8 cellular contexts compared by ENCODE assay signal in the genomic region with DNA sequence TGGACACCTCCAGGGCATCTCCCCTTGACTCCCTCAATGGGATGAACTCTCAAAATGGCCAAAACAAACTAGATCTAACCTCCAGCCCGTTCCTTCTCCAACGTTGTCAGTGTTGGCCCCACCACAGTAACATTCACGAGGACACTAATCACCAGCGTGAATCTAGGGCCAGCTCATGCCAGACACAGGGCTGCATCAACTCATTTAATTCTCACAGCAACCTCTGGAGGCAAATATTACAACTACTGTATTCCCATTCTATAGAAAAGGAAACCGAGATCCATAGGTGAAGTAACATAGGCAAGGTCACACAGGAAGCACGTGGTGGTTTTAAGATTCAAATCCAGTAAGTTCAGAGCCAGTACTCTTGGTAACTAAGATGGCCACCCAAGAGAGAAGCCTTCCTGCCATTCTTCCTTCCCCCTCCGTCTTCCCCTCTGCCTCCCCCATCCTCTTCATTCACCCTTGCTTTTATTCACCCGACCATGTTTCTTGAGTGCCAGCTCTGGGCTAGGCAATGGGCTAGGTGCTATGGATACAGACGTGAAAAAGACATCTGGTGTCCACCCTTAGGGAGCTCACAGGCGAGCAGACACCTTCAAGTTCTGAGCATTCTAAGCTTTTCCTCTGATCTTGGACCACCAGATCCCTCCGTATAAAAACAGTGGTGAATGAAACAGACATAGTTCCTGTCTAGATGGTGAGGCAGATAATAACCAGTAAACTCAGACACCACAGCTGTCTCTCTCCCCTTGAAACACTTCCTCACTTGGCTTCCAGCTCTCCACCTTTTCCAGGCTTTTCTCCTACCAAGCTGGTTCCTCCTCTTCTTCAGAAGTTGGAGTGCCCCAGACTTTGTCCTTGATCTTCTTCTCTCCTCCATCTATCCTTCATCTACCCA. TPM values are rescaled to one million over a fixed set of nuclear protein-coding genes. Genes with fewer than 3 reads are reported as not detected.
DNase-seq lines count a peak whose midpoint lies in the region; ATAC-seq and TF ChIP-seq lines count a peak whose summit lies in the region.

No MANE protein-coding gene starts in this region.

- H3K4ac ChIP-seq in IMR-90 (ENCODE audit: low read depth, low read length): no peak overlapping the region

- H4K20me1 ChIP-seq in IMR-90 (ENCODE audit: insufficient read depth, low read length): no peaks in the 10 kb centered on the region

- intact Hi-C loops in IMR-90 (cut with micrococcal nuclease): no loop called here

- peaks cover 2% of the 10 kb centered on the region; the same call in 1 of the 2 replicates for H3K9me3 ChIP-seq in IMR-90 (ENCODE audit: control insufficient read depth, insufficient read depth, low read length)
- H3K9me3 ChIP-seq in neutrophil: no peaks in the 10 kb centered on the region

- H3K23ac ChIP-seq in IMR-90 (ENCODE audit: low read depth, low read length): 0 out of 2 replicates have a peak overlapping the region, but pooled peaks have one; percentile 27

- no peak overlapping the region for H2BK20ac ChIP-seq in IMR-90 (ENCODE audit: low read depth, low read length)

- H3K79me1 ChIP-seq in IMR-90 (ENCODE audit: low read depth in 1 of 2, low read length in 2 of 2): no peaks in the 10 kb centered on the region

- no peaks in the 10 kb centered on the region for H3K4me1 ChIP-seq in IMR-90 (ENCODE audit: control insufficient read depth, insufficient read depth, low read length)
- peaks cover 12 to 19% of the 10 kb centered on the region in 2 experiments for H3K4me1 ChIP-seq in neutrophil (ENCODE audit: control insufficient read depth in 1 of 2, insufficient read depth in 1 of 2, low read depth in 1 of 2, low read length in 1 of 2)

- DNase-seq in NCI-H2227 (lab: John Stamatoyannopoulos, UW; ENCODE audit: unreplicated experiment) (peak; percentile 30), NCI-H2227 treated with DMSO at 0.1 percent for 48 hours (lab: John Stamatoyannopoulos, UW) (no peak), IMR-90 (no peak), cerebellar cortex (ENCODE audit: low spot score) (peak; percentile 16), LoVo (ENCODE audit: low spot score) (no peak), glomerular visceral epithelial cell (ENCODE audit: extremely low spot score) (no peak)
- no peak for DNase-seq in stimulated activated CD8-positive, alpha-beta memory T cell treated with anti-CD3 and anti-CD28 coated beads, Interleukin-4, amount 100 ng/mL, for 48 hours

- no CpG with 5 or more reads among the region's 11 CpGs for WGBS in IMR-90 (ENCODE audit: extremely low coverage in 2 of 2, insufficient read length in 1 of 2), 2 experiments

- H3K9ac ChIP-seq in IMR-90 (ENCODE audit: low read depth, low read length): no peak overlapping the region

- in situ Hi-C loops in IMR-90 (cut with MboI; ENCODE audit: low sequenced_read_pairs): no loop called here

- no peak overlapping the region for H3K14ac ChIP-seq in IMR-90 (replicated peaks; ENCODE audit: low read depth, low read length)

- no peak for TF ChIP-seq RAD21 in IMR-90 (IDR thresholded peaks at IDR 0.05; ENCODE audit: low read length)

- H4K91ac ChIP-seq in IMR-90 (ENCODE audit: insufficient read depth, low read depth, low read length): no peak overlapping the region

- no peak for ATAC-seq in IMR-90 (ENCODE audit: low read depth)

- no peak overlapping the region for H2AK5ac ChIP-seq in IMR-90 (ENCODE audit: low read depth, low read length)

- H3K36me3 ChIP-seq in IMR-90 (ENCODE audit: control insufficient read depth, insufficient read depth, low read length): no peaks in the 10 kb centered on the region
- H3K36me3 ChIP-seq in neutrophil: no peaks in the 10 kb centered on the region

- H2AFZ ChIP-seq in IMR-90 (replicated peaks; ENCODE audit: low read length, poor library complexity): no peak overlapping the region

- no peak overlapping the region for H2BK5ac ChIP-seq in IMR-90 (ENCODE audit: low read depth, low read length, poor library complexity, severe bottlenecking)

- H3K4me2 ChIP-seq in IMR-90 (ENCODE audit: low read depth, low read length): no peak overlapping the region

- no peak overlapping the region for H2BK120ac ChIP-seq in IMR-90 (ENCODE audit: low read depth, low read length)

- BruUV-seq in IMR-90 (replicated peaks; lab: Mats Ljungman, UMichigan): no TSS peak

- no peak for TF ChIP-seq POLR2A in IMR-90 (IDR thresholded peaks at IDR 0.05; ENCODE audit: low read depth, low read length)

- no peaks in the 10 kb centered on the region for H3K9me1 ChIP-seq in IMR-90 (ENCODE audit: insufficient read depth, low read length)

- CTCF ChIA-PET in IMR-90 (lab: Yijun Ruan, JAX): no interaction called here

- H3K56ac ChIP-seq in IMR-90 (ENCODE audit: extremely low read depth, insufficient read depth, low read length): no peak overlapping the region

- dilution Hi-C loops in IMR-90 (cut with HindIII; ENCODE audit: low sequenced_read_pairs, unreplicated experiment): no loop called here

- H3K27ac ChIP-seq in IMR-90 (ENCODE audit: insufficient read depth, low read length): no peak overlapping the region
- no peak overlapping the region for H3K27ac ChIP-seq in neutrophil

- no peak overlapping the region for H3K4me3 ChIP-seq in IMR-90 (ENCODE audit: insufficient read depth, low read depth, low read length)
- H3K4me3 ChIP-seq in neutrophil (ENCODE audit: low read depth in 1 of 2, low read length in 1 of 2): peak overlapping the region; percentile 15 to 36

- POLR2A ChIA-PET in IMR-90 (lab: Charles Lee; ENCODE audit: unreplicated experiment): no interaction called here

- H2AK9ac ChIP-seq in IMR-90 (replicated peaks; ENCODE audit: low read depth, low read length, poor library complexity): no peak overlapping the region

- no peak for TF ChIP-seq CTCF in IMR-90 (conservative IDR thresholded peaks at IDR 0.05; ENCODE audit: low read depth, low read length)
- no peak for TF ChIP-seq CTCF in neutrophil (IDR thresholded peaks at IDR 0.05)

- H2BK15ac ChIP-seq in IMR-90 (ENCODE audit: low read depth, low read length): no peak overlapping the region

- no peak overlapping the region for H4K5ac ChIP-seq in IMR-90 (ENCODE audit: low read depth, low read length)

- H3K18ac ChIP-seq in IMR-90 (ENCODE audit: low read depth, low read length): no peak overlapping the region

- H3K27me3 ChIP-seq in IMR-90 (ENCODE audit: control insufficient read depth, insufficient read depth, low read length) (peaks cover 64% of the 10 kb centered on the region), neutrophil (peaks cover 100% of the 10 kb centered on the region)

- no peak overlapping the region for H4K8ac ChIP-seq in IMR-90 (ENCODE audit: low read depth in 2 of 2, low read length in 2 of 2)

TF ChIP-seq in IMR-90, 13 proteins besides CTCF, POLR2A, EP300 and RAD21:
- TF ChIP-seq MXI1 (IDR thresholded peaks at IDR 0.05; ENCODE audit: borderline replicate concordance, low read depth, low read length) (no peak), FOS (IDR thresholded peaks at IDR 0.05; ENCODE audit: low read depth, low read length) (no peak), SMC3 (IDR thresholded peaks at IDR 0.05; ENCODE audit: low read depth, low read length) (no peak), MAFK (IDR thresholded peaks at IDR 0.05; ENCODE audit: low read depth, low read length) (no peak), NFE2L2 (IDR thresholded peaks at IDR 0.05; ENCODE audit: low read depth, low read length) (no peak), BHLHE40 (IDR thresholded peaks at IDR 0.05; ENCODE audit: low read depth, low read length) (no peak)

RNA-seq across cellular contexts. Expression of a gene that starts 9.6 kb away (rescaled TPM):
- total RNA-seq in IMR-90 (2012; rRNA removed): not detected in 2 replicates
- not detected in 2 replicates for polyA plus RNA-seq in IMR-90 (2012; rRNA removed)
- polyA plus RNA-seq in IMR-90 (2012; cell fraction: cytosol; rRNA removed): not detected in 2 replicates
- polyA plus RNA-seq in IMR-90 (2012; cell fraction: nucleus; rRNA removed; ENCODE audit: low replicate concordance): not detected in 2 replicates

RNA-seq across cellular contexts. Expression of a gene that starts 32.2 kb away (rescaled TPM):
- not detected in 2 replicates for total RNA-seq in IMR-90 (2012; rRNA removed)
- polyA plus RNA-seq in IMR-90 (2012; rRNA removed): not detected in 2 replicates
- not detected in 2 replicates for polyA plus RNA-seq in IMR-90 (2012; cell fraction: cytosol; rRNA removed)
- polyA plus RNA-seq in IMR-90 (2012; cell fraction: nucleus; rRNA removed; ENCODE audit: low replicate concordance): not detected in 2 replicates

RNA-seq across cellular contexts. Expression of a gene that starts 51.9 kb away (rescaled TPM):
- total RNA-seq in IMR-90 (2012; rRNA removed): not detected in 2 replicates
- polyA plus RNA-seq in IMR-90 (2012; rRNA removed): not detected in 2 replicates
- polyA plus RNA-seq in IMR-90 (2012; cell fraction: cytosol; rRNA removed): not detected in 2 replicates
- polyA plus RNA-seq in IMR-90 (2012; cell fraction: nucleus; rRNA removed; ENCODE audit: low replicate concordance): 0.01 TPM in 1 of 2 replicates, not detected in the other

Comparison
In these comparisons a context has a peak if more than half of its experiments do, and no peak if none do; other contexts are left out.
1. DNase-seq: peak in NCI-H2227 (single experiment) and cerebellar cortex (single experiment); none in NCI-H2227 treated with DMSO at 0.1 percent for 48 hours (single experiment), IMR-90 (single experiment), LoVo (single experiment), glomerular visceral epithelial cell (single experiment) and stimulated activated CD8-positive, alpha-beta memory T cell treated with anti-CD3 and anti-CD28 coated beads, Interleukin-4, amount 100 ng/mL, for 48 hours (single experiment).